1 cellular context compared by ENCODE assay signal in the genomic region with DNA sequence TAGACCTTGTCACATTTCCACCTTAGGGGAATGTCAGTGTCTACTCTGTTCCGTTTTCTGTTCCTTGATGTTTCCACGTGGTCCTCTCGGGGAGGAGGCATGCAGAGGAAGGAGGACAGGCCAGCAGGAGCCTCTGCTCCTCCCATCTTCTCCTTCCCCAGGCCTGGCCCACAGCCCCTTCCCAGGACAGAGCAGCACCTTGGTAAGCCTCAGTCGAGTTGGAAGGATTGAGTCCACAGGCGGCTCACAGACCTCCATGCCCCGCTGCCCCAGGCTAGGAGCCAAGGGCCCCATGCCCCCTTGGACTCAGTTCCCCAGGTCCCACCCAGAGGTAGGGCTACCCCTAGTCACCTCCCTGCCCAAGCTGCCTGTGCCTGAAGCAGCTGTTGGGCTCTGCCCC.
TF ChIP-seq lines count a peak whose summit lies in the region.

No MANE protein-coding gene starts in this region.

TF ChIP-seq in H1, 55 proteins besides CTCF, POLR2A, EP300 and RAD21:
- TF ChIP-seq USF2 (IDR thresholded peaks at IDR 0.05; ENCODE audit: low read length), result no peak
- no peak for TF ChIP-seq TEAD4 (IDR thresholded peaks at IDR 0.05; ENCODE audit: low read depth, low read length)
- TF ChIP-seq CHD2 (IDR thresholded peaks at IDR 0.05; ENCODE audit: low read length), result no peak
- no peak for TF ChIP-seq SUZ12 (IDR thresholded peaks at IDR 0.05; ENCODE audit: low read length)
- no peak for TF ChIP-seq TCF12 (IDR thresholded peaks at IDR 0.05; ENCODE audit: low read depth, low read length)
- TF ChIP-seq CBX8 (IDR thresholded peaks at IDR 0.05; ENCODE audit: borderline replicate concordance, low read depth, low read length), result no peak
- no peak for TF ChIP-seq HDAC2 (IDR thresholded peaks at IDR 0.05; ENCODE audit: borderline replicate concordance in 1 of 2, low read depth in 2 of 2, low read length in 2 of 2)
- no peak for TF ChIP-seq CREB1 (IDR thresholded peaks at IDR 0.05)
- no peak for TF ChIP-seq EGR1 (IDR thresholded peaks at IDR 0.05; ENCODE audit: borderline replicate concordance, low read depth, low read length)
- TF ChIP-seq CHD1 (IDR thresholded peaks at IDR 0.05; ENCODE audit: low read depth, low read length), result no peak
